In the genomic region with DNA sequence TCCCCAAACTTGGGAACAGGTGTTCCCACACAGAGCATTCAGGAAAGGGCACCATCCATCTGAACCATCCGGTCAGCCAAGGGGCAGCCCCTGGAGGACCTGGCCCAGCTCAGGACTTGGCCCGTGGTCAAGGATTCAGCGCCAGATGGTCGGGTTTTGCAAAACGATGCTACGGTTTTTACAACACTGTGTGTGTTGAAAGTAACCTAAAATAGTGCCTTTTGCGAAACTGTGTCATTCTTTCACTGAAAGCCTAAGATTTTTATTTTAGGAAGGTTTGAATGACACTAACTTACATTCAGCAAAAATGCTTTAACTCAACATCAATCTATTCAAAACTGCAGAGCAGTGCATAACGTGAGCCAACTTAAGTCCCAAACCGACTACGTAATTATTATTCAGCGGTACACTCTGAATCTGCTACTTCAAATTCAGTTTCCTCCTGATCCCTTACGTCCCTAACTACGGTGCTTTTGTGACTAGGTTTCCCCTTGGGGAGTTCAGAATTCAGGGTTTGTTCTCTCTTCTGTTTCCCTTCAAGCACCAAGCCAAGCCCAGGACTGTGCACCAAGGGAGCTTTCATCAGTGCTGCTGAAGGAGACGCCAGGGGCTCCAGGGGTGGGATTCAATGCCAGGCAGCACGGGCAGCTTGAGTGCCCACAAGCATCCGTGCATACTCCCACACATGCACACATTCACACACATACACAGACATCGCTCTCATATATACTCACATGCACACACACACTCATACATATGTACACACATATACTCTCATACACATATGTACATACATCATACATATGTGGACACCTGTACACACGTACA, we compare ENCODE assay signal across 11 cellular contexts. TPM values are rescaled to one million over a fixed set of nuclear protein-coding genes. Genes with fewer than 3 reads are reported as not detected.
A peak's percentile ranks its signal among the peaks of the same experiment; 100 is the strongest.
DNase-seq lines count a peak whose midpoint lies in the region; ATAC-seq and TF ChIP-seq lines count a peak whose summit lies in the region.
"Had no signal": no experiment of that assay in that cellular context is flagged by ENCODE, and none has a peak within 500 bp of the region (broad histone marks: within the 10 kb centered on the region; RNA-seq: fewer than 3 reads in every experiment).

No MANE protein-coding gene starts in this region.

- H3K27me3 Mint-ChIP-seq in CD14-positive monocyte (ENCODE audit: low read depth in 3 of 3): peaks cover 0 to 4% (median 2%) of the 10 kb centered on the region in 3 donors
- no peaks in the 10 kb centered on the region for H3K27me3 Mint-ChIP-seq in activated B cell treated with CpG ODN at 0.5 μM for 24 hours

- peak overlapping the region; percentile 75 to 99 (median 92) for H3K27ac Mint-ChIP-seq in CD14-positive monocyte
- peak overlapping the region; percentile 83 for H3K27ac Mint-ChIP-seq in activated B cell treated with CpG ODN at 0.5 μM for 24 hours

- peak overlapping the region; percentile 52 to 69 for H3K4me3 Mint-ChIP-seq in CD14-positive monocyte
- H3K4me3 Mint-ChIP-seq in activated B cell treated with CpG ODN at 0.5 μM for 24 hours: peak overlapping the region; percentile 36

- DNase-seq in CD14-positive monocyte (ENCODE audit: low spot score) (no peak), activated B cell treated with CpG ODN at 0.5 μM for 24 hours (no peak), iPS-NIHi7 (ENCODE audit: extremely low spot score) (no peak), NCI-H1436 treated with DMSO at 0.1 percent for 48 hours (lab: John Stamatoyannopoulos, UW) (no peak), activated gamma-delta T cell treated with Interleukin-2 at 50 U/mL for 16 hours (no peak)

- H3K36me3 Mint-ChIP-seq in CD14-positive monocyte: peaks cover 62 to 63% of the 10 kb centered on the region in 2 donors
- peaks cover 58% of the 10 kb centered on the region for H3K36me3 Mint-ChIP-seq in activated B cell treated with CpG ODN at 0.5 μM for 24 hours (ENCODE audit: low read depth)

- no peaks in the 10 kb centered on the region for H3K9me3 Mint-ChIP-seq in CD14-positive monocyte
- H3K9me3 Mint-ChIP-seq in activated B cell treated with CpG ODN at 0.5 μM for 24 hours: no peaks in the 10 kb centered on the region

- ATAC-seq in GM19324 (IDR thresholded peaks at IDR 0.05; ENCODE audit: low FRiP score, unreplicated experiment) (peak; percentile 25), HG03066 (IDR thresholded peaks at IDR 0.05; ENCODE audit: low read depth, unreplicated experiment) (peak; percentile 27), activated B cell treated with CpG ODN at 0.5 μM for 24 hours (ENCODE audit: low read depth) (peak; percentile 22), HG03175 (IDR thresholded peaks at IDR 0.05; ENCODE audit: unreplicated experiment) (no peak)

- intact Hi-C loops in CD14-positive monocyte (cut with micrococcal nuclease): no loop called here
- intact Hi-C loops in activated B cell treated with CpG ODN at 0.5 μM for 24 hours (cut with micrococcal nuclease): no loop called here

- TF ChIP-seq CTCF in CD14-positive monocyte (IDR thresholded peaks at IDR 0.05): no peak
- no peak for TF ChIP-seq CTCF in activated B cell treated with CpG ODN at 0.5 μM for 24 hours (IDR thresholded peaks at IDR 0.05)

- H3K4me1 Mint-ChIP-seq in CD14-positive monocyte (peaks cover 89% of the 10 kb centered on the region), activated B cell treated with CpG ODN at 0.5 μM for 24 hours (peaks cover 98% of the 10 kb centered on the region)

- POLR2A ChIA-PET in activated B cell treated with CpG ODN at 0.5 μM for 24 hours (lab: Charles Lee): interaction anchor here (0.8 to 10.8 kb wide), 8 partner anchors 8 to 96 kb away, joined by 3 to 941 read pairs (median 8); a partner anchor contains a TSS

- CTCF ChIA-PET in activated B cell treated with CpG ODN at 0.5 μM for 24 hours (lab: Charles Lee): interaction anchor here (0.6 to 0.9 kb wide), 2 partner anchors 9 to 18 kb away, joined by 3 read pairs; no protein-coding TSS in a partner anchor

RNA-seq across cellular contexts. Expression of a gene that starts 25.8 kb away (rescaled TPM):
- polyA plus RNA-seq in CD14-positive monocyte: 10 to 100 TPM; 34.1 to 34.8 TPM
- total RNA-seq in activated B cell treated with CpG ODN at 0.5 μM for 24 hours: 246 and 269 TPM in 2 replicates

RNA-seq across cellular contexts. Expression of a gene that starts 52.8 kb away (rescaled TPM):
- not detected for polyA plus RNA-seq in CD14-positive monocyte
- total RNA-seq in activated B cell treated with CpG ODN at 0.5 μM for 24 hours: 1.4 and 2.0 TPM in 2 replicates
- total RNA-seq: frontal cortex, NCI-H460 had no signal
- polyA plus RNA-seq: BJ had no signal
